1 cellular context compared by ENCODE assay signal in the genomic region with DNA sequence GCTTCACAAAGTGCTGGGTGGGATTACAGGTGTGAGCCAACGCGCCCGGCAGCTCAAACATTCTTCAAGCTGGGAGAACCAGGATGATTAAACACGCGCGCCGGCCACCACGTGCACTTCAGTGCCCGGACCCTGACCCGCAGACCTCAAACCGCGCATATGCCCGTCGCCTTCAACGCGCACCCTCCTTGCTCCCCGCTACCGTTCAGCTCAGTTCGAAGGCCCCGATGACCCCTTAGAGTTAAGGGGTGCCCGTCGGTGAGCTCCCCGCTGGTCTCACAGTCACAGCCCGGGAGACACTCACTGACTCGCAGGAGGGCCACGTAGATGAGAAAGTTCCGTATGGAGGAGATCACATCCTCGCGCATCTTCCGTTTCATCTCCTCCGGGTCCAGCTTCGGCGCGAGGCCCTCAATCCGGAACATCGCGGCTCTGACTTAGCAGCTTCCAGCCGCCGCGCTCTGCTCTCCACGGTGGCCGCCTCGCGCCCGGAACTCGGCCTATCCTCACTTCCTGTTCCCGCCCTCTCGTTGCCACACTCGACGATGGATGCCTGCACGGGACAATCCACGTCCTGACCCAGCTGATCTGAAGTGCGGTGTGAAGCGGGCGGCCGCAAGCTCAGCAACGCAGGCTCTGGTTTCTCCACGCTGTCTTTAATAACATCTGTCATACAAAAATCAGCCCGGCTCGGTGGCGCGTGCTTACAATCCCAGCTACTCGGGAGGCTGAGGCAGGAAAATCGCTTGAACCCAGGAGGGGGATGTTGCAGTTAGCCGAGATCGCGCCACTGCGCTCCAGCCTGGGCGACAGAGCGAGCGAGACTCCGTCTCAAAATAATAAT.
TF ChIP-seq lines count a peak whose summit lies in the region.

A gene (minus strand): TSS at position 490 of the 844 bp plus-strand sequence. CDS start 65 bp downstream, at position 425.

TF ChIP-seq in HepG2, 621 proteins besides CTCF, POLR2A, EP300 and RAD21 (continued from another document and continues in another):
- TF ChIP-seq, protein P1, sequence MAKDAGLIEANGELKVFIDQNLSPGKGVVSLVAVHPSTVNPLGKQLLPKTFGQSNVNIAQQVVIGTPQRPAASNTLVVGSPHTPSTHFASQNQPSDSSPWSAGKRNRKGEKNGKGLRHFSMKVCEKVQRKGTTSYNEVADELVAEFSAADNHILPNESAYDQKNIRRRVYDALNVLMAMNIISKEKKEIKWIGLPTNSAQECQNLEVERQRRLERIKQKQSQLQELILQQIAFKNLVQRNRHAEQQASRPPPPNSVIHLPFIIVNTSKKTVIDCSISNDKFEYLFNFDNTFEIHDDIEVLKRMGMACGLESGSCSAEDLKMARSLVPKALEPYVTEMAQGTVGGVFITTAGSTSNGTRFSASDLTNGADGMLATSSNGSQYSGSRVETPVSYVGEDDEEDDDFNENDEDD (CRISPR knock-in tag; IDR thresholded peaks at IDR 0.05; ENCODE audit: borderline replicate concordance), result peak; percentile 98
- TF ChIP-seq, protein P2, sequence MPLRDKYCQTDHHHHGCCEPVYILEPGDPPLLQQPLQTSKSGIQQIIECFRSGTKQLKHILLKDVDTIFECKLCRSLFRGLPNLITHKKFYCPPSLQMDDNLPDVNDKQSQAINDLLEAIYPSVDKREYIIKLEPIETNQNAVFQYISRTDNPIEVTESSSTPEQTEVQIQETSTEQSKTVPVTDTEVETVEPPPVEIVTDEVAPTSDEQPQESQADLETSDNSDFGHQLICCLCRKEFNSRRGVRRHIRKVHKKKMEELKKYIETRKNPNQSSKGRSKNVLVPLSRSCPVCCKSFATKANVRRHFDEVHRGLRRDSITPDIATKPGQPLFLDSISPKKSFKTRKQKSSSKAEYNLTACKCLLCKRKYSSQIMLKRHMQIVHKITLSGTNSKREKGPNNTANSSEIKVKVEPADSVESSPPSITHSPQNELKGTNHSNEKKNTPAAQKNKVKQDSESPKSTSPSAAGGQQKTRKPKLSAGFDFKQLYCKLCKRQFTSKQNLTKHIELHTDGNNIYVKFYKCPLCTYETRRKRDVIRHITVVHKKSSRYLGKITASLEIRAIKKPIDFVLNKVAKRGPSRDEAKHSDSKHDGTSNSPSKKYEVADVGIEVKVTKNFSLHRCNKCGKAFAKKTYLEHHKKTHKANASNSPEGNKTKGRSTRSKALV (CRISPR knock-in tag; IDR thresholded peaks at IDR 0.05), result peak; percentile 90
- TF ChIP-seq TP53 (CRISPR knock-in tag; conservative IDR thresholded peaks at IDR 0.05) (peak; percentile 65; the same call in 1 of the 2 replicates), RBAK (CRISPR knock-in tag; IDR thresholded peaks at IDR 0.05) (no peak), FOXO1 (CRISPR knock-in tag; IDR thresholded peaks at IDR 0.05) (peak; percentile 83), GTF3A (CRISPR knock-in tag; conservative IDR thresholded peaks at IDR 0.05) (no peak), KLF6 (CRISPR knock-in tag; IDR thresholded peaks at IDR 0.05) (peak; percentile 83; the same call in 1 of the 2 replicates), PHF20 (CRISPR knock-in tag; IDR thresholded peaks at IDR 0.05) (peak; percentile 93), FOXA3 (CRISPR knock-in tag; IDR thresholded peaks at IDR 0.05) (peak; percentile 71), ZNF160 (CRISPR knock-in tag; IDR thresholded peaks at IDR 0.05) (peak; percentile 85; the same call in 1 of the 2 replicates), DR1 (CRISPR knock-in tag; IDR thresholded peaks at IDR 0.05) (peak; percentile 85), TBL1XR1 (IDR thresholded peaks at IDR 0.05; ENCODE audit: borderline replicate concordance, low read length, partially characterized antibody) (peak; percentile 74), ZNF737 (CRISPR knock-in tag; IDR thresholded peaks at IDR 0.05; ENCODE audit: borderline replicate concordance) (no peak; the same call in 1 of the 2 replicates), ZNF343 (CRISPR knock-in tag; IDR thresholded peaks at IDR 0.05) (peak; percentile 58; the same call in 1 of the 2 replicates), ZNF569 (CRISPR knock-in tag; IDR thresholded peaks at IDR 0.05; ENCODE audit: borderline replicate concordance) (no peak), JARID2 (CRISPR knock-in tag; IDR thresholded peaks at IDR 0.05; ENCODE audit: insufficient replicate concordance) (no peak), TCF7 (IDR thresholded peaks at IDR 0.05; ENCODE audit: low read depth) (no peak), TCF12 (IDR thresholded peaks at IDR 0.05) (no peak), TCF12 (CRISPR knock-in tag; IDR thresholded peaks at IDR 0.05) (0 out of 2 replicates have a peak, but pooled peaks have one; percentile 44), ZNF24 (IDR thresholded peaks at IDR 0.05) (no peak), SAP130 (CRISPR knock-in tag; IDR thresholded peaks at IDR 0.05; ENCODE audit: low read depth) (peak; percentile 98), HMGA1 (CRISPR knock-in tag; conservative IDR thresholded peaks at IDR 0.05) (no peak), SMARCC2 (IDR thresholded peaks at IDR 0.05) (no peak), CHD4 (IDR thresholded peaks at IDR 0.05; ENCODE audit: borderline replicate concordance, low read length) (no peak)
- TF ChIP-seq, protein P3, sequence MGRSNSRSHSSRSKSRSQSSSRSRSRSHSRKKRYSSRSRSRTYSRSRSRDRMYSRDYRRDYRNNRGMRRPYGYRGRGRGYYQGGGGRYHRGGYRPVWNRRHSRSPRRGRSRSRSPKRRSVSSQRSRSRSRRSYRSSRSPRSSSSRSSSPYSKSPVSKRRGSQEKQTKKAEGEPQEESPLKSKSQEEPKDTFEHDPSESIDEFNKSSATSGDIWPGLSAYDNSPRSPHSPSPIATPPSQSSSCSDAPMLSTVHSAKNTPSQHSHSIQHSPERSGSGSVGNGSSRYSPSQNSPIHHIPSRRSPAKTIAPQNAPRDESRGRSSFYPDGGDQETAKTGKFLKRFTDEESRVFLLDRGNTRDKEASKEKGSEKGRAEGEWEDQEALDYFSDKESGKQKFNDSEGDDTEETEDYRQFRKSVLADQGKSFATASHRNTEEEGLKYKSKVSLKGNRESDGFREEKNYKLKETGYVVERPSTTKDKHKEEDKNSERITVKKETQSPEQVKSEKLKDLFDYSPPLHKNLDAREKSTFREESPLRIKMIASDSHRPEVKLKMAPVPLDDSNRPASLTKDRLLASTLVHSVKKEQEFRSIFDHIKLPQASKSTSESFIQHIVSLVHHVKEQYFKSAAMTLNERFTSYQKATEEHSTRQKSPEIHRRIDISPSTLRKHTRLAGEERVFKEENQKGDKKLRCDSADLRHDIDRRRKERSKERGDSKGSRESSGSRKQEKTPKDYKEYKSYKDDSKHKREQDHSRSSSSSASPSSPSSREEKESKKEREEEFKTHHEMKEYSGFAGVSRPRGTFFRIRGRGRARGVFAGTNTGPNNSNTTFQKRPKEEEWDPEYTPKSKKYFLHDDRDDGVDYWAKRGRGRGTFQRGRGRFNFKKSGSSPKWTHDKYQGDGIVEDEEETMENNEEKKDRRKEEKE (IDR thresholded peaks at IDR 0.05), result no peak
- TF ChIP-seq, protein P4, sequence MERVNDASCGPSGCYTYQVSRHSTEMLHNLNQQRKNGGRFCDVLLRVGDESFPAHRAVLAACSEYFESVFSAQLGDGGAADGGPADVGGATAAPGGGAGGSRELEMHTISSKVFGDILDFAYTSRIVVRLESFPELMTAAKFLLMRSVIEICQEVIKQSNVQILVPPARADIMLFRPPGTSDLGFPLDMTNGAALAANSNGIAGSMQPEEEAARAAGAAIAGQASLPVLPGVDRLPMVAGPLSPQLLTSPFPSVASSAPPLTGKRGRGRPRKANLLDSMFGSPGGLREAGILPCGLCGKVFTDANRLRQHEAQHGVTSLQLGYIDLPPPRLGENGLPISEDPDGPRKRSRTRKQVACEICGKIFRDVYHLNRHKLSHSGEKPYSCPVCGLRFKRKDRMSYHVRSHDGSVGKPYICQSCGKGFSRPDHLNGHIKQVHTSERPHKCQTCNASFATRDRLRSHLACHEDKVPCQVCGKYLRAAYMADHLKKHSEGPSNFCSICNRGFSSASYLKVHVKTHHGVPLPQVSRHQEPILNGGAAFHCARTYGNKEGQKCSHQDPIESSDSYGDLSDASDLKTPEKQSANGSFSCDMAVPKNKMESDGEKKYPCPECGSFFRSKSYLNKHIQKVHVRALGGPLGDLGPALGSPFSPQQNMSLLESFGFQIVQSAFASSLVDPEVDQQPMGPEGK (CRISPR knock-in tag; IDR thresholded peaks at IDR 0.05), result peak; percentile 45; the same call in 1 of the 2 replicates
- TF ChIP-seq, protein P5, sequence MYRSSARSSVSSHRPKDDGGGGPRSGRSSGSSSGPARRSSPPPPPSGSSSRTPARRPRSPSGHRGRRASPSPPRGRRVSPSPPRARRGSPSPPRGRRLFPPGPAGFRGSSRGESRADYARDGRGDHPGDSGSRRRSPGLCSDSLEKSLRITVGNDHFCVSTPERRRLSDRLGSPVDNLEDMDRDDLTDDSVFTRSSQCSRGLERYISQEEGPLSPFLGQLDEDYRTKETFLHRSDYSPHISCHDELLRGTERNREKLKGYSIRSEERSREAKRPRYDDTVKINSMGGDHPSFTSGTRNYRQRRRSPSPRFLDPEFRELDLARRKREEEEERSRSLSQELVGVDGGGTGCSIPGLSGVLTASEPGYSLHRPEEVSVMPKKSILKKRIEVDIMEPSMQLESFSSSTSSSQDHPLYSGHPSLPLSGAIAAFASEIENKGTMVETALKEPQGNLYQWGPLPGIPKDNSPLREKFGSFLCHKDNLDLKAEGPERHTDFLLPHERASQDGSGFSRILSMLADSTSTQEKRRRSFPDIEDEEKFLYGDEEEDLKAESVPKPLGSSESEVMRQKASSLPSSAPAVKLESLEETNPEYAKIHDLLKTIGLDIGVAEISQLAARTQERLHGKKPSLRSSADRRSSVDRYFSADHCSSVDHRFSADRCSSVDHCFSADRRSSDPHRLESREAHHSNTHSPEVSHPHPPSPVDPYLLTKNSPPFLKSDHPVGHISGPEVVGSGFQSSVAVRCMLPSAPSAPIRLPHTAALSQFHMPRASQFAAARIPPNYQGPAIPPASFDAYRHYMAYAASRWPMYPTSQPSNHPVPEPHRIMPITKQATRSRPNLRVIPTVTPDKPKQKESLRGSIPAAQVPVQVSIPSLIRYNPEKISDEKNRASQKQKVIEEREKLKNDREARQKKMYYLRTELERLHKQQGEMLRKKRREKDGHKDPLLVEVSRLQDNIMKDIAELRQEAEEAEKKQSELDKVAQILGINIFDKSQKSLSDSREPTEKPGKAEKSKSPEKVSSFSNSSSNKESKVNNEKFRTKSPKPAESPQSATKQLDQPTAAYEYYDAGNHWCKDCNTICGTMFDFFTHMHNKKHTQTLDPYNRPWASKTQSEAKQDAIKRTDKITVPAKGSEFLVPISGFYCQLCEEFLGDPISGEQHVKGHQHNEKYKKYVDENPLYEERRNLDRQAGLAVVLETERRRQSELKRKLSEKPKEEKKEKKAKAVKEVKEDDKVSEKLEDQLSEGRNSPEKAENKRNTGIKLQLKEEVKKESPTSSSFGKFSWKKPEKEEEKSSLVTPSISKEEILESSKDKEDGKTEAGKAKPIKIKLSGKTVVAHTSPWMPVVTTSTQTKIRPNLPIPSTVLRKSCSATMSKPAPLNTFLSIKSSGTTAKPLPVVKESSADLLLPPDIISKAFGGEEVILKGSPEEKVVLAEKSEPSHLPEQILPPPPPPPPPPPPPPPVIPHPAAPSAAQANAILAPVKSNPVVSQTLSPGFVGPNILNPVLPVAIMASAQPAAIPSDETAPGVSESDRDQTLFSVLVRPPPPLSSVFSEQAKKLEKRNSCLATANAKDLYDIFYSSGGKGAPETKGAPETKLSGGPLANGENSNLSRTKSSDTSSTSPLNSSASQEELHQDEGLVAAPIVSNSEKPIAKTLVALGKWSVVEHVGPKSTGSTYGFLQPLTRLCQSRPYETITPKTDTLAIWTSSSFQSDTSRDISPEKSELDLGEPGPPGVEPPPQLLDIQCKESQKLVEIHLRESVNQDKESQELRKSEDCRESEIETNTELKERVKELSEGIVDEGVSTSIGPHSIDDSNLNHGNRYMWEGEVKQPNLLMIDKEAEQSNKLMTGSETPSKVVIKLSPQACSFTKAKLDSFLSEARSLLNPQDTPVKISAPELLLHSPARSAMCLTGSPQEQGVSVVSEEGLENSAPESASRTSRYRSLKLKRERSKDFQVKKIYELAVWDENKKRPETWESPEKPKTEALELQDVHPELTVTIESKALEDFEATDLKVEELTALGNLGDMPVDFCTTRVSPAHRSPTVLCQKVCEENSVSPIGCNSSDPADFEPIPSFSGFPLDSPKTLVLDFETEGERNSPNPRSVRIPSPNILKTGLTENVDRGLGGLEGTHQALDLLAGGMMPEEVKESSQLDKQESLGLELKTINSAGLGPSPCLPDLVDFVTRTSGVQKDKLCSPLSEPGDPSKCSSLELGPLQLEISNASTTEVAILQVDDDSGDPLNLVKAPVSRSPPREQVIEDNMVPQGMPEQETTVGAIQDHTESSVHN (CRISPR knock-in tag; IDR thresholded peaks at IDR 0.05), result no peak
- TF ChIP-seq, protein P6, sequence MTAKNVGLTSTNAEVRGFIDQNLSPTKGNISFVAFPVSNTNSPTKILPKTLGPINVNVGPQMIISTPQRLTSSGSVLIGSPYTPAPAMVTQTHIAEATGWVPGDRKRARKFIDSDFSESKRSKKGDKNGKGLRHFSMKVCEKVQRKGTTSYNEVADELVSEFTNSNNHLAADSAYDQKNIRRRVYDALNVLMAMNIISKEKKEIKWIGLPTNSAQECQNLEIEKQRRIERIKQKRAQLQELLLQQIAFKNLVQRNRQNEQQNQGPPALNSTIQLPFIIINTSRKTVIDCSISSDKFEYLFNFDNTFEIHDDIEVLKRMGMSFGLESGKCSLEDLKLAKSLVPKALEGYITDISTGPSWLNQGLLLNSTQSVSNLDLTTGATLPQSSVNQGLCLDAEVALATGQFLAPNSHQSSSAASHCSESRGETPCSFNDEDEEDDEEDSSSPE (CRISPR knock-in tag; IDR thresholded peaks at IDR 0.05), result peak; percentile 97
- TF ChIP-seq, protein P7, sequence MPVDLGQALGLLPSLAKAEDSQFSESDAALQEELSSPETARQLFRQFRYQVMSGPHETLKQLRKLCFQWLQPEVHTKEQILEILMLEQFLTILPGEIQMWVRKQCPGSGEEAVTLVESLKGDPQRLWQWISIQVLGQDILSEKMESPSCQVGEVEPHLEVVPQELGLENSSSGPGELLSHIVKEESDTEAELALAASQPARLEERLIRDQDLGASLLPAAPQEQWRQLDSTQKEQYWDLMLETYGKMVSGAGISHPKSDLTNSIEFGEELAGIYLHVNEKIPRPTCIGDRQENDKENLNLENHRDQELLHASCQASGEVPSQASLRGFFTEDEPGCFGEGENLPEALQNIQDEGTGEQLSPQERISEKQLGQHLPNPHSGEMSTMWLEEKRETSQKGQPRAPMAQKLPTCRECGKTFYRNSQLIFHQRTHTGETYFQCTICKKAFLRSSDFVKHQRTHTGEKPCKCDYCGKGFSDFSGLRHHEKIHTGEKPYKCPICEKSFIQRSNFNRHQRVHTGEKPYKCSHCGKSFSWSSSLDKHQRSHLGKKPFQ (CRISPR knock-in tag; IDR thresholded peaks at IDR 0.05; ENCODE audit: insufficient replicate concordance), result peak; percentile 99
- TF ChIP-seq, protein P8, sequence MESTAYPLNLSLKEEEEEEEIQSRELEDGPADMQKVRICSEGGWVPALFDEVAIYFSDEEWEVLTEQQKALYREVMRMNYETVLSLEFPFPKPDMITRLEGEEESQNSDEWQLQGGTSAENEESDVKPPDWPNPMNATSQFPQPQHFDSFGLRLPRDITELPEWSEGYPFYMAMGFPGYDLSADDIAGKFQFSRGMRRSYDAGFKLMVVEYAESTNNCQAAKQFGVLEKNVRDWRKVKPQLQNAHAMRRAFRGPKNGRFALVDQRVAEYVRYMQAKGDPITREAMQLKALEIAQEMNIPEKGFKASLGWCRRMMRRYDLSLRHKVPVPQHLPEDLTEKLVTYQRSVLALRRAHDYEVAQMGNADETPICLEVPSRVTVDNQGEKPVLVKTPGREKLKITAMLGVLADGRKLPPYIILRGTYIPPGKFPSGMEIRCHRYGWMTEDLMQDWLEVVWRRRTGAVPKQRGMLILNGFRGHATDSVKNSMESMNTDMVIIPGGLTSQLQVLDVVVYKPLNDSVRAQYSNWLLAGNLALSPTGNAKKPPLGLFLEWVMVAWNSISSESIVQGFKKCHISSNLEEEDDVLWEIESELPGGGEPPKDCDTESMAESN (CRISPR knock-in tag; conservative IDR thresholded peaks at IDR 0.05), result peak; percentile 88
- TF ChIP-seq, protein P9, sequence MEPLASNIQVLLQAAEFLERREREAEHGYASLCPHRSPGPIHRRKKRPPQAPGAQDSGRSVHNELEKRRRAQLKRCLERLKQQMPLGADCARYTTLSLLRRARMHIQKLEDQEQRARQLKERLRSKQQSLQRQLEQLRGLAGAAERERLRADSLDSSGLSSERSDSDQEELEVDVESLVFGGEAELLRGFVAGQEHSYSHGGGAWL (CRISPR knock-in tag; IDR thresholded peaks at IDR 0.05), result peak; percentile 87
